11 cellular contexts compared by ENCODE assay signal in genomic region chr6:151376440-151376839, GRCh38. TPM values are rescaled to one million over a fixed set of nuclear protein-coding genes. Genes with fewer than 3 reads are reported as not detected.
A peak's percentile ranks its signal among the peaks of the same experiment; 100 is the strongest.
DNase-seq lines count a peak whose midpoint lies in the region; ATAC-seq and TF ChIP-seq lines count a peak whose summit lies in the region.
"Had no signal": no experiment of that assay in that cellular context is flagged by ENCODE, and none has a peak within 500 bp of the region (broad histone marks: within the 10 kb centered on the region; RNA-seq: fewer than 3 reads in every experiment).

No MANE protein-coding gene starts in this region.

- peaks cover 3% of the 10 kb centered on the region for H3K9me3 Mint-ChIP-seq in endodermal cell

- peak; percentile 40 for ATAC-seq in GM21390 (IDR thresholded peaks at IDR 0.05; ENCODE audit: unreplicated experiment)
- ATAC-seq in GM18868 (IDR thresholded peaks at IDR 0.05; ENCODE audit: unreplicated experiment): no peak
- ATAC-seq in sciatic nerve: no peak

- H3K9me2 ChIP-seq in PC-9 (ENCODE audit: insufficient read depth): no peaks in the 10 kb centered on the region
- H3K9me2 ChIP-seq: SK-N-SH had no signal

- no TSS peak for BruUV-seq in PC-9 (replicated peaks; lab: Mats Ljungman, UMichigan)

- DNase-seq in PC-9 (no peak), endodermal cell (no peak), RWPE1 (ENCODE audit: low spot score) (no peak), DMS53 (lab: John Stamatoyannopoulos, UW) (no peak), sciatic nerve (ENCODE audit: low spot score) (no peak)
- DNase-seq: NCI-H524, SK-N-SH had no signal

- WGBS in endodermal cell (ENCODE audit: insufficient coverage in 1 of 2, insufficient read length in 1 of 2), 2 experiments: 94 to 100% methylated on average over 1 of the region's 1 CpG

- H3K27ac ChIP-seq in BLaER1 treated with 17β-estradiol and CSF1 and Interleukin-3, amounts not matched to agents 10 nM and 100 nM: no peak overlapping the region
- H3K27ac ChIP-seq in PC-9 (peak overlapping the region; percentile 91), endodermal cell (ENCODE audit: low read depth, low read length) (peak overlapping the region; percentile 58), RWPE1 (no peak overlapping the region)
- H3K27ac ChIP-seq: neural progenitor cell had no signal

- peaks cover 89% of the 10 kb centered on the region for H3K79me2 ChIP-seq in PC-9 (ENCODE audit: low read depth)

- peak overlapping the region; percentile 17 to 62 (median 52); a peak in 20 of 22 replicates for H3K4me2 ChIP-seq in BLaER1 treated with 17β-estradiol and CSF1 and Interleukin-3, amounts not matched to agents 10 nM and 100 nM
- peak overlapping the region; percentile 6; the same call in 1 of the 2 replicates for H3K4me2 ChIP-seq in PC-9
- H3K4me2 ChIP-seq: neural progenitor cell, SK-N-SH had no signal

- H3K36me3 Mint-ChIP-seq in endodermal cell (ENCODE audit: low read depth): peaks cover 16% of the 10 kb centered on the region

- CTCF ChIA-PET in PC-9 (lab: Charles Lee): no interaction called here
- CTCF ChIA-PET in RWPE1 (lab: Yijun Ruan, JAX): no interaction called here

- H3F3A ChIP-seq in PC-9 (ENCODE audit: insufficient read depth, low read depth): peaks cover 29% of the 10 kb centered on the region

- H3K9me3 ChIP-seq in BLaER1 treated with 17β-estradiol and CSF1 and Interleukin-3, amounts not matched to agents 10 nM and 100 nM (replicated peaks in 1 of 11): no peaks in the 10 kb centered on the region
- H3K9me3 ChIP-seq in PC-9 (ENCODE audit: insufficient read depth, low read depth) (no peaks in the 10 kb centered on the region), endodermal cell (ENCODE audit: control insufficient read depth, low read length) (peaks cover 5% of the 10 kb centered on the region)
- H3K9me3 ChIP-seq: SK-N-SH had no signal

- no peak overlapping the region for H2AFZ ChIP-seq in PC-9
- H2AFZ ChIP-seq: neural progenitor cell had no signal

- H3K4me3 Mint-ChIP-seq in endodermal cell: no peak overlapping the region
- H3K4me3 Mint-ChIP-seq: neural progenitor cell had no signal

- H3K4me3 ChIP-seq in BLaER1 treated with 17β-estradiol and CSF1 and Interleukin-3, amounts not matched to agents 10 nM and 100 nM: no peak overlapping the region
- no peak overlapping the region for H3K4me3 ChIP-seq in PC-9
- no peak overlapping the region for H3K4me3 ChIP-seq in endodermal cell (ENCODE audit: low read length)
- H3K4me3 ChIP-seq: neural progenitor cell had no signal

- TF ChIP-seq CTCF in PC-9 (conservative IDR thresholded peaks at IDR 0.05) (no peak), endodermal cell (conservative IDR thresholded peaks at IDR 0.05) (no peak), RWPE1 (conservative IDR thresholded peaks at IDR 0.05; ENCODE audit: low read depth) (no peak)

- H4K20me1 ChIP-seq in BLaER1 treated with 17β-estradiol and CSF1 and Interleukin-3, amounts not matched to agents 10 nM and 100 nM: peaks cover 37 to 100% (median 100%) of the 10 kb centered on the region in 11 experiments; a peak in 21 of 22 replicates
- H4K20me1 ChIP-seq in PC-9 (ENCODE audit: insufficient read depth): no peaks in the 10 kb centered on the region

- no peaks in the 10 kb centered on the region for H3K27me3 Mint-ChIP-seq in endodermal cell (ENCODE audit: insufficient read depth)

- peaks cover 0 to 16% (median 10%) of the 10 kb centered on the region in 11 experiments; a peak in 11 of 22 replicates for H3K27me3 ChIP-seq in BLaER1 treated with 17β-estradiol and CSF1 and Interleukin-3, amounts not matched to agents 10 nM and 100 nM
- no peaks in the 10 kb centered on the region for H3K27me3 ChIP-seq in PC-9 (ENCODE audit: insufficient read depth, low read depth)
- no peaks in the 10 kb centered on the region for H3K27me3 ChIP-seq in endodermal cell (ENCODE audit: control insufficient read depth, insufficient read depth, low read length, poor library complexity, severe bottlenecking)
- H3K27me3 ChIP-seq: neural progenitor cell had no signal

- no peak overlapping the region for H3K9ac ChIP-seq in BLaER1 treated with 17β-estradiol and CSF1 and Interleukin-3, amounts not matched to agents 10 nM and 100 nM
- H3K9ac ChIP-seq in endodermal cell (ENCODE audit: extremely low read depth, low read length, poor library complexity, severe bottlenecking): no peak overlapping the region
- H3K9ac ChIP-seq: neural progenitor cell, SK-N-SH had no signal

- H3K4me1 ChIP-seq in BLaER1 treated with 17β-estradiol and CSF1 and Interleukin-3, amounts not matched to agents 10 nM and 100 nM: peaks cover 47 to 72% (median 66%) of the 10 kb centered on the region in 10 experiments
- H3K4me1 ChIP-seq in PC-9 (replicated peaks; ENCODE audit: insufficient read depth) (peaks cover 37% of the 10 kb centered on the region), endodermal cell (ENCODE audit: control insufficient read depth, insufficient read depth, low read length) (peaks cover 7% of the 10 kb centered on the region)

- H3K4me1 Mint-ChIP-seq in endodermal cell: peaks cover 15% of the 10 kb centered on the region

- peaks cover 12 to 25% (median 21%) of the 10 kb centered on the region in 11 experiments for H3K36me3 ChIP-seq in BLaER1 treated with 17β-estradiol and CSF1 and Interleukin-3, amounts not matched to agents 10 nM and 100 nM
- H3K36me3 ChIP-seq in PC-9 (ENCODE audit: low read depth): peaks cover 8% of the 10 kb centered on the region; the same call in 1 of the 2 replicates
- H3K36me3 ChIP-seq in endodermal cell (ENCODE audit: control insufficient read depth, insufficient read depth, low read length): peaks cover 20% of the 10 kb centered on the region
- H3K36me3 ChIP-seq: neural progenitor cell had no signal

- intact Hi-C loops in PC-9 (cut with micrococcal nuclease; ENCODE audit: unreplicated experiment): no loop called here
- intact Hi-C loops in sciatic nerve (cut with DNase I): no loop called here

- POLR2A ChIA-PET in PC-9 (lab: Charles Lee; ENCODE audit: unreplicated experiment): no interaction called here
- POLR2A ChIA-PET in RWPE1 (lab: Yijun Ruan, JAX; ENCODE audit: low non-redundant PET): no interaction called here

- no peak overlapping the region for H3K27ac Mint-ChIP-seq in endodermal cell
- H3K27ac Mint-ChIP-seq: neural progenitor cell had no signal

RNA-seq across cellular contexts. Expression of gene ZBTB2, which starts 14.9 kb away (rescaled TPM):
- total RNA-seq in PC-9 (2021) (7.3 and 8.9 TPM in 2 replicates), endodermal cell (10 to 100 TPM; 11.4 to 15.2 TPM), sciatic nerve (13.2 TPM)
- 11.3 TPM for polyA plus RNA-seq in endodermal cell (2013, experiment 1 of 2)
- polyA plus RNA-seq in endodermal cell (2013, experiment 2 of 2): 11.1 TPM

Comparison
In these comparisons a context has a peak if more than half of its experiments do, and no peak if none do; other contexts are left out.
1. H3K27ac ChIP-seq: peak in PC-9 (single experiment) and endodermal cell (single experiment); none in BLaER1 treated with 17β-estradiol and CSF1 and Interleukin-3, amounts not matched to agents 10 nM and 100 nM (0 of 11) and RWPE1 (single experiment).